2 cellular contexts compared by ENCODE assay signal in the genomic region with DNA sequence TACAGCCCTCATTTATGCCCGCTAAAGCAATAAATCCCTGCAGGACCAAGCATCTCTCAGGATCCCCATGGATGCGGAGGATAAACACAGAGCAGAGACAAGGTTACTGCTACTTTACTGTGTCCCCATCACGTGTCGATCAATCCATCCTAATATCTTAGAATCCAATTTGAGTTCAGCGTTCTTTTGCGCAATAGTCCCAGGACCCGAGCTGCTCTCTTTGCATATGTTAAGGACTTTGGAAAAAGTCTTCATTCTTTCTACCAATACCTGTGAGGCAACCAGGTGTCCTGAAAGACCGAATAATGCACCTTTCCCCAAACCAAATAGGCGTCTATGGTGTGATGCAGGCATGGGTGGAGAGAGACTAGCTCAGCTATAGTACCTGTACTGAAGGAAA.
TF ChIP-seq lines count a peak whose summit lies in the region.

No MANE protein-coding gene starts in this region.

TF ChIP-seq in GM23338, 12 proteins besides CTCF, POLR2A, EP300 and RAD21:
- TF ChIP-seq EZH2 (IDR thresholded peaks at IDR 0.05; ENCODE audit: low read depth, unreplicated experiment) = no peak
- TF ChIP-seq, protein P1, sequence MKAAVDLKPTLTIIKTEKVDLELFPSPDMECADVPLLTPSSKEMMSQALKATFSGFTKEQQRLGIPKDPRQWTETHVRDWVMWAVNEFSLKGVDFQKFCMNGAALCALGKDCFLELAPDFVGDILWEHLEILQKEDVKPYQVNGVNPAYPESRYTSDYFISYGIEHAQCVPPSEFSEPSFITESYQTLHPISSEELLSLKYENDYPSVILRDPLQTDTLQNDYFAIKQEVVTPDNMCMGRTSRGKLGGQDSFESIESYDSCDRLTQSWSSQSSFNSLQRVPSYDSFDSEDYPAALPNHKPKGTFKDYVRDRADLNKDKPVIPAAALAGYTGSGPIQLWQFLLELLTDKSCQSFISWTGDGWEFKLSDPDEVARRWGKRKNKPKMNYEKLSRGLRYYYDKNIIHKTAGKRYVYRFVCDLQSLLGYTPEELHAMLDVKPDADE (IDR thresholded peaks at IDR 0.05) = no peak
- TF ChIP-seq NANOG (IDR thresholded peaks at IDR 0.05; ENCODE audit: borderline replicate concordance) = no peak
- no peak for TF ChIP-seq EZH2phosphoT487 (IDR thresholded peaks at IDR 0.05; ENCODE audit: unreplicated experiment)

TF ChIP-seq in H1, 55 proteins besides CTCF, POLR2A, EP300 and RAD21:
- TF ChIP-seq CEBPB (IDR thresholded peaks at IDR 0.05; ENCODE audit: low read depth, low read length) (peak; percentile 67; the same call in 1 of the 2 replicates), CTBP2 (IDR thresholded peaks at IDR 0.05; ENCODE audit: borderline replicate concordance, insufficient read depth, insufficient read length, low read length) (no peak), SIN3A (conservative IDR thresholded peaks at IDR 0.05 in 1 of 2, IDR thresholded peaks at IDR 0.05 in 1 of 2; ENCODE audit: low read depth in 1 of 2, low read length in 2 of 2) (no peak), SRF (IDR thresholded peaks at IDR 0.05; ENCODE audit: low read depth, low read length) (no peak), SAP30 (IDR thresholded peaks at IDR 0.05; ENCODE audit: insufficient read depth, insufficient replicate concordance, low read length) (no peak), KDM4A (IDR thresholded peaks at IDR 0.05; ENCODE audit: low read depth, low read length, severe bottlenecking) (no peak), RNF2 (IDR thresholded peaks at IDR 0.05; ENCODE audit: borderline replicate concordance, low read depth, low read length, missing control alignments, poor library complexity, severe bottlenecking) (no peak)
- TF ChIP-seq, protein P2, sequence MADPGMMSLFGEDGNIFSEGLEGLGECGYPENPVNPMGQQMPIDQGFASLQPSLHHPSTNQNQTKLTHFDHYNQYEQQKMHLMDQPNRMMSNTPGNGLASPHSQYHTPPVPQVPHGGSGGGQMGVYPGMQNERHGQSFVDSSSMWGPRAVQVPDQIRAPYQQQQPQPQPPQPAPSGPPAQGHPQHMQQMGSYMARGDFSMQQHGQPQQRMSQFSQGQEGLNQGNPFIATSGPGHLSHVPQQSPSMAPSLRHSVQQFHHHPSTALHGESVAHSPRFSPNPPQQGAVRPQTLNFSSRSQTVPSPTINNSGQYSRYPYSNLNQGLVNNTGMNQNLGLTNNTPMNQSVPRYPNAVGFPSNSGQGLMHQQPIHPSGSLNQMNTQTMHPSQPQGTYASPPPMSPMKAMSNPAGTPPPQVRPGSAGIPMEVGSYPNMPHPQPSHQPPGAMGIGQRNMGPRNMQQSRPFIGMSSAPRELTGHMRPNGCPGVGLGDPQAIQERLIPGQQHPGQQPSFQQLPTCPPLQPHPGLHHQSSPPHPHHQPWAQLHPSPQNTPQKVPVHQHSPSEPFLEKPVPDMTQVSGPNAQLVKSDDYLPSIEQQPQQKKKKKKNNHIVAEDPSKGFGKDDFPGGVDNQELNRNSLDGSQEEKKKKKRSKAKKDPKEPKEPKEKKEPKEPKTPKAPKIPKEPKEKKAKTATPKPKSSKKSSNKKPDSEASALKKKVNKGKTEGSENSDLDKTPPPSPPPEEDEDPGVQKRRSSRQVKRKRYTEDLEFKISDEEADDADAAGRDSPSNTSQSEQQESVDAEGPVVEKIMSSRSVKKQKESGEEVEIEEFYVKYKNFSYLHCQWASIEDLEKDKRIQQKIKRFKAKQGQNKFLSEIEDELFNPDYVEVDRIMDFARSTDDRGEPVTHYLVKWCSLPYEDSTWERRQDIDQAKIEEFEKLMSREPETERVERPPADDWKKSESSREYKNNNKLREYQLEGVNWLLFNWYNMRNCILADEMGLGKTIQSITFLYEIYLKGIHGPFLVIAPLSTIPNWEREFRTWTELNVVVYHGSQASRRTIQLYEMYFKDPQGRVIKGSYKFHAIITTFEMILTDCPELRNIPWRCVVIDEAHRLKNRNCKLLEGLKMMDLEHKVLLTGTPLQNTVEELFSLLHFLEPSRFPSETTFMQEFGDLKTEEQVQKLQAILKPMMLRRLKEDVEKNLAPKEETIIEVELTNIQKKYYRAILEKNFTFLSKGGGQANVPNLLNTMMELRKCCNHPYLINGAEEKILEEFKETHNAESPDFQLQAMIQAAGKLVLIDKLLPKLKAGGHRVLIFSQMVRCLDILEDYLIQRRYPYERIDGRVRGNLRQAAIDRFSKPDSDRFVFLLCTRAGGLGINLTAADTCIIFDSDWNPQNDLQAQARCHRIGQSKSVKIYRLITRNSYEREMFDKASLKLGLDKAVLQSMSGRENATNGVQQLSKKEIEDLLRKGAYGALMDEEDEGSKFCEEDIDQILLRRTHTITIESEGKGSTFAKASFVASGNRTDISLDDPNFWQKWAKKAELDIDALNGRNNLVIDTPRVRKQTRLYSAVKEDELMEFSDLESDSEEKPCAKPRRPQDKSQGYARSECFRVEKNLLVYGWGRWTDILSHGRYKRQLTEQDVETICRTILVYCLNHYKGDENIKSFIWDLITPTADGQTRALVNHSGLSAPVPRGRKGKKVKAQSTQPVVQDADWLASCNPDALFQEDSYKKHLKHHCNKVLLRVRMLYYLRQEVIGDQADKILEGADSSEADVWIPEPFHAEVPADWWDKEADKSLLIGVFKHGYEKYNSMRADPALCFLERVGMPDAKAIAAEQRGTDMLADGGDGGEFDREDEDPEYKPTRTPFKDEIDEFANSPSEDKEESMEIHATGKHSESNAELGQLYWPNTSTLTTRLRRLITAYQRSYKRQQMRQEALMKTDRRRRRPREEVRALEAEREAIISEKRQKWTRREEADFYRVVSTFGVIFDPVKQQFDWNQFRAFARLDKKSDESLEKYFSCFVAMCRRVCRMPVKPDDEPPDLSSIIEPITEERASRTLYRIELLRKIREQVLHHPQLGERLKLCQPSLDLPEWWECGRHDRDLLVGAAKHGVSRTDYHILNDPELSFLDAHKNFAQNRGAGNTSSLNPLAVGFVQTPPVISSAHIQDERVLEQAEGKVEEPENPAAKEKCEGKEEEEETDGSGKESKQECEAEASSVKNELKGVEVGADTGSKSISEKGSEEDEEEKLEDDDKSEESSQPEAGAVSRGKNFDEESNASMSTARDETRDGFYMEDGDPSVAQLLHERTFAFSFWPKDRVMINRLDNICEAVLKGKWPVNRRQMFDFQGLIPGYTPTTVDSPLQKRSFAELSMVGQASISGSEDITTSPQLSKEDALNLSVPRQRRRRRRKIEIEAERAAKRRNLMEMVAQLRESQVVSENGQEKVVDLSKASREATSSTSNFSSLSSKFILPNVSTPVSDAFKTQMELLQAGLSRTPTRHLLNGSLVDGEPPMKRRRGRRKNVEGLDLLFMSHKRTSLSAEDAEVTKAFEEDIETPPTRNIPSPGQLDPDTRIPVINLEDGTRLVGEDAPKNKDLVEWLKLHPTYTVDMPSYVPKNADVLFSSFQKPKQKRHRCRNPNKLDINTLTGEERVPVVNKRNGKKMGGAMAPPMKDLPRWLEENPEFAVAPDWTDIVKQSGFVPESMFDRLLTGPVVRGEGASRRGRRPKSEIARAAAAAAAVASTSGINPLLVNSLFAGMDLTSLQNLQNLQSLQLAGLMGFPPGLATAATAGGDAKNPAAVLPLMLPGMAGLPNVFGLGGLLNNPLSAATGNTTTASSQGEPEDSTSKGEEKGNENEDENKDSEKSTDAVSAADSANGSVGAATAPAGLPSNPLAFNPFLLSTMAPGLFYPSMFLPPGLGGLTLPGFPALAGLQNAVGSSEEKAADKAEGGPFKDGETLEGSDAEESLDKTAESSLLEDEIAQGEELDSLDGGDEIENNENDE (IDR thresholded peaks at IDR 0.05; ENCODE audit: insufficient replicate concordance, low read length) = no peak
